8 cellular contexts compared by ENCODE assay signal in genomic region chr11:73307323-73308002, GRCh38. TPM values are rescaled to one million over a fixed set of nuclear protein-coding genes. Genes with fewer than 3 reads are reported as not detected.
A peak's percentile ranks its signal among the peaks of the same experiment; 100 is the strongest.
DNase-seq lines count a peak whose midpoint lies in the region; ATAC-seq and TF ChIP-seq lines count a peak whose summit lies in the region.

No MANE protein-coding gene starts in this region.

- ATAC-seq in GM21737 (IDR thresholded peaks at IDR 0.05; ENCODE audit: unreplicated experiment) = peak; percentile 51
- peak; percentile 73 for ATAC-seq in stimulated activated naive CD8-positive, alpha-beta T cell treated with anti-CD3 and anti-CD28 coated beads, Interleukin-15, Interleukin-2, amounts not matched to agents 100 U/mL and 50 U/mL, for 24 hours

- H3K4me3 Mint-ChIP-seq in activated T-helper 2 cell treated with anti-CD3 and anti-CD28 coated beads, Interferon-gamma antibody, Interleukin-2, Interleukin-4, amounts not matched to agents 10 μg/mL and 5 μg/mL and 100 μg/mL, durations not matched to agents 14 hours and 24 hours and 36 hours (ENCODE audit: low read depth) = peak overlapping the region; percentile 86
- H3K4me3 Mint-ChIP-seq in nephron = peak overlapping the region; percentile 84 to 85 (median 84)

- no peaks in the 10 kb centered on the region for H3K9me3 Mint-ChIP-seq in activated T-helper 2 cell treated with anti-CD3 and anti-CD28 coated beads, Interferon-gamma antibody, Interleukin-2, Interleukin-4, amounts not matched to agents 10 μg/mL and 5 μg/mL and 100 μg/mL, durations not matched to agents 14 hours and 24 hours and 36 hours
- H3K9me3 Mint-ChIP-seq in nephron = no peaks in the 10 kb centered on the region

- TF ChIP-seq CTCF in fibroblast of pulmonary artery (IDR thresholded peaks at IDR 0.05; ENCODE audit: low read length, missing control alignments) = peak; percentile 77
- peak; percentile 79 to 82 (median 82) for TF ChIP-seq CTCF in nephron (IDR thresholded peaks at IDR 0.05; ENCODE audit: unreplicated experiment in 3 of 3)

- peaks cover 47% of the 10 kb centered on the region for H3K27me3 Mint-ChIP-seq in activated T-helper 2 cell treated with anti-CD3 and anti-CD28 coated beads, Interferon-gamma antibody, Interleukin-2, Interleukin-4, amounts not matched to agents 10 μg/mL and 5 μg/mL and 100 μg/mL, durations not matched to agents 14 hours and 24 hours and 36 hours (ENCODE audit: low read depth)
- H3K27me3 Mint-ChIP-seq in nephron (ENCODE audit: low read depth) = no peaks in the 10 kb centered on the region

- DNase-seq in DMS153 (lab: John Stamatoyannopoulos, UW) (peak; percentile 84), Kasumi-1 (lab: John Stamatoyannopoulos, UW) (peak; percentile 94 to 97), RPMI7951 (ENCODE audit: low read depth) (peak; percentile 96), fibroblast of pulmonary artery (ENCODE audit: low read depth) (peak; percentile 99)
- peak; percentile 80 for DNase-seq in activated T-helper 2 cell treated with anti-CD3 and anti-CD28 coated beads, Interferon-gamma antibody, Interleukin-2, Interleukin-4, amounts not matched to agents 10 μg/mL and 5 μg/mL and 100 μg/mL, durations not matched to agents 14 hours and 24 hours and 36 hours (ENCODE audit: low spot score)
- DNase-seq in stimulated activated naive CD8-positive, alpha-beta T cell treated with anti-CD3 and anti-CD28 coated beads, Interleukin-15, Interleukin-2, amounts not matched to agents 100 U/mL and 50 U/mL, for 24 hours = peak; percentile 95

- no peaks in the 10 kb centered on the region for H3K36me3 Mint-ChIP-seq in activated T-helper 2 cell treated with anti-CD3 and anti-CD28 coated beads, Interferon-gamma antibody, Interleukin-2, Interleukin-4, amounts not matched to agents 10 μg/mL and 5 μg/mL and 100 μg/mL, durations not matched to agents 14 hours and 24 hours and 36 hours (ENCODE audit: low read depth)
- peaks cover 5% of the 10 kb centered on the region for H3K36me3 Mint-ChIP-seq in nephron (ENCODE audit: low read depth)

- intact Hi-C loops in activated T-helper 2 cell treated with anti-CD3 and anti-CD28 coated beads, Interferon-gamma antibody, Interleukin-2, Interleukin-4, amounts not matched to agents 10 μg/mL and 5 μg/mL and 100 μg/mL, durations not matched to agents 14 hours and 24 hours and 36 hours (cut with micrococcal nuclease) = loop anchor here (1.0 to 5.0 kb wide), 3 partner anchors 28 to 85 kb away; partner anchors contain the start of gene RELT

- no peak overlapping the region for H3K27ac Mint-ChIP-seq in activated T-helper 2 cell treated with anti-CD3 and anti-CD28 coated beads, Interferon-gamma antibody, Interleukin-2, Interleukin-4, amounts not matched to agents 10 μg/mL and 5 μg/mL and 100 μg/mL, durations not matched to agents 14 hours and 24 hours and 36 hours
- peak overlapping the region; percentile 89 to 99 (median 92) for H3K27ac Mint-ChIP-seq in nephron

- peak overlapping the region; percentile 70 for H3K4me3 ChIP-seq in fibroblast of pulmonary artery (replicated peaks; ENCODE audit: low read depth, low read length)

- peaks cover 6% of the 10 kb centered on the region for H3K4me1 Mint-ChIP-seq in activated T-helper 2 cell treated with anti-CD3 and anti-CD28 coated beads, Interferon-gamma antibody, Interleukin-2, Interleukin-4, amounts not matched to agents 10 μg/mL and 5 μg/mL and 100 μg/mL, durations not matched to agents 14 hours and 24 hours and 36 hours (ENCODE audit: low read depth)
- H3K4me1 Mint-ChIP-seq in nephron = peaks cover 33% of the 10 kb centered on the region

RNA-seq across cellular contexts. Expression of gene ARHGEF17, which starts 0.6 kb away (rescaled TPM):
- 9.1 and 9.4 TPM in 2 replicates for total RNA-seq in RPMI7951 (2014; rRNA removed; shearing (Covaris generic))
- total RNA-seq in activated T-helper 2 cell treated with anti-CD3 and anti-CD28 coated beads, Interferon-gamma antibody, Interleukin-2, Interleukin-4, amounts not matched to agents 10 μg/mL and 5 μg/mL and 100 μg/mL, durations not matched to agents 14 hours and 24 hours and 36 hours = 0.09 and 0.30 TPM in 2 replicates

RNA-seq across cellular contexts. Expression of gene P2RY6, which starts 35.3 kb away (rescaled TPM):
- 6.0 and 9.9 TPM in 2 replicates for total RNA-seq in RPMI7951 (2014; rRNA removed; shearing (Covaris generic))
- not detected in 2 replicates for total RNA-seq in activated T-helper 2 cell treated with anti-CD3 and anti-CD28 coated beads, Interferon-gamma antibody, Interleukin-2, Interleukin-4, amounts not matched to agents 10 μg/mL and 5 μg/mL and 100 μg/mL, durations not matched to agents 14 hours and 24 hours and 36 hours

Comparison
In these comparisons a context has a peak if more than half of its experiments do, and no peak if none do; other contexts are left out.
1. Peak in every context shown above with its lines: DNase-seq, ATAC-seq and H3K4me3 ChIP-seq.